In genomic region chr1:158185770-158186705, GRCh38 we compare ENCODE assay signal across 18 cellular contexts. TPM values are rescaled to one million over a fixed set of nuclear protein-coding genes. Genes with fewer than 3 reads are reported as not detected.
DNase-seq lines count a peak whose midpoint lies in the region; ATAC-seq, FAIRE-seq and TF ChIP-seq lines count a peak whose summit lies in the region.
"Had no signal": no experiment of that assay in that cellular context is flagged by ENCODE, and none has a peak within 500 bp of the region (broad histone marks: within the 10 kb centered on the region; RNA-seq: fewer than 3 reads in every experiment).

No MANE protein-coding gene starts in this region.

- H3K9me1 ChIP-seq in endothelial cell of umbilical vein (replicated peaks; ENCODE audit: control insufficient read depth, extremely low read depth, insufficient read depth, low read length), result no peaks in the 10 kb centered on the region

- H3K27me3 ChIP-seq in endothelial cell of umbilical vein (ENCODE audit: control insufficient read depth in 2 of 2, insufficient read depth in 2 of 2, low read length in 2 of 2) (peaks cover 14 to 25% of the 10 kb centered on the region in 2 experiments), pancreas (peaks cover 0 to 11% (median 0%) of the 10 kb centered on the region in 4 donors)

- H3K4me2 ChIP-seq in endothelial cell of umbilical vein (ENCODE audit: insufficient read depth, low read length), result no peak overlapping the region
- no peak overlapping the region for H3K4me2 ChIP-seq in OCI-LY7 (ENCODE audit: low read length)
- H3K4me2 ChIP-seq: BLaER1 had no signal

- H3K27ac ChIP-seq in endothelial cell of umbilical vein (ENCODE audit: insufficient read depth, low read depth, low read length) (no peak overlapping the region), pancreas (no peak overlapping the region), OCI-LY7 (ENCODE audit: low read depth, low read length, poor library complexity, severe bottlenecking) (no peak overlapping the region)
- H3K27ac ChIP-seq: BLaER1, gastroesophageal sphincter had no signal

- H3K4me3 ChIP-seq in endothelial cell of umbilical vein (replicated peaks in 1 of 3; ENCODE audit: insufficient read depth in 1 of 3, low read depth in 1 of 3, low read length in 3 of 3), result no peak overlapping the region
- H3K4me3 ChIP-seq in pancreas, result no peak overlapping the region
- no peak overlapping the region for H3K4me3 ChIP-seq in OCI-LY7 (ENCODE audit: low read depth, low read length, poor library complexity, severe bottlenecking)
- H3K4me3 ChIP-seq: BLaER1, gastroesophageal sphincter, GM12878, HAP-1 had no signal

- CTCF ChIA-PET in endothelial cell of umbilical vein (lab: Charles Lee), result interaction anchor here (1.3 to 3.5 kb wide), 2 partner anchors 12 to 18 kb away, joined by 3 to 24 read pairs; no protein-coding TSS in a partner anchor
- CTCF ChIA-PET in OCI-LY7 (lab: Charles Lee; ENCODE audit: unreplicated experiment), result no interaction called here

- ATAC-seq in pancreas, result peak; percentile 24 to 70 (median 45)
- ATAC-seq: gastroesophageal sphincter, GM12878 had no signal

- no peak overlapping the region for H3K9ac ChIP-seq in endothelial cell of umbilical vein (replicated peaks; ENCODE audit: extremely low read depth, insufficient read depth, low read length)
- H3K9ac ChIP-seq: BLaER1 had no signal

- intact Hi-C loops in endothelial cell of umbilical vein (cut with micrococcal nuclease), result no loop called here
- intact Hi-C loops in pancreas (cut with DNase I), result no loop called here
- intact Hi-C loops in OCI-LY7 (cut with micrococcal nuclease; ENCODE audit: unreplicated experiment), result no loop called here

- H3K9me2 ChIP-seq in OCI-LY7 (ENCODE audit: insufficient read depth, low read length), result no peaks in the 10 kb centered on the region

- 31 to 39% methylated on average over 7 of the region's 7 CpGs for WGBS in pancreas, 2 donors

- H3K9me3 ChIP-seq in endothelial cell of umbilical vein (replicated peaks; ENCODE audit: control insufficient read depth, insufficient read depth, low read length), result no peaks in the 10 kb centered on the region
- H3K9me3 ChIP-seq in pancreas, result no peaks in the 10 kb centered on the region
- H3K9me3 ChIP-seq in OCI-LY7 (ENCODE audit: low read length), result no peaks in the 10 kb centered on the region
- H3K9me3 ChIP-seq: gastroesophageal sphincter, HAP-1 had no signal

- TF ChIP-seq POLR2A in endothelial cell of umbilical vein (IDR thresholded peaks at IDR 0.05; ENCODE audit: low read depth, low read length), result no peak

- no peaks in the 10 kb centered on the region for H3K4me1 ChIP-seq in endothelial cell of umbilical vein (ENCODE audit: control insufficient read depth, extremely low read depth, insufficient read depth, low read length)
- H3K4me1 ChIP-seq in pancreas, result no peaks in the 10 kb centered on the region
- peaks cover 12% of the 10 kb centered on the region for H3K4me1 ChIP-seq in OCI-LY7 (ENCODE audit: insufficient read depth, low read length, poor library complexity, severe bottlenecking)
- H3K4me1 ChIP-seq: HAP-1 had no signal

- DNase-seq in EL, result peak; percentile 6
- peak; percentile 52 for DNase-seq in NOMO-1 treated with dmso at 0.1 percent for 144 hours (lab: John Stamatoyannopoulos, UW; ENCODE audit: unreplicated experiment)
- DNase-seq in endothelial cell of umbilical vein (ENCODE audit: low read depth, low spot score), result no peak
- DNase-seq in pancreas, result no peak
- no peak for DNase-seq in GM10266 (ENCODE audit: extremely low spot score)
- no peak for DNase-seq in NCI-H2196 treated with DMSO at 0.1 percent for 48 hours (lab: John Stamatoyannopoulos, UW; ENCODE audit: unreplicated experiment)
- no peak for DNase-seq in OCI-LY7 (ENCODE audit: low spot score)
- DNase-seq: activated CD4-positive, alpha-beta T cell treated with anti-CD3 and anti-CD28 coated beads, Interleukin-2, amount 50 U/mL, for 4 hours; immature natural killer cell; NCI-H2029; NCI-H526 treated with DMSO at 0.1 percent for 48 hours; stimulated activated naive CD4-positive, alpha-beta T cell treated with Interleukin-2 at 50 U/mL for 16 hours had no signal

- no peaks in the 10 kb centered on the region for H4K20me1 ChIP-seq in endothelial cell of umbilical vein (replicated peaks; ENCODE audit: control insufficient read depth, extremely low read depth, insufficient read depth, low read length)
- H4K20me1 ChIP-seq in OCI-LY7 (ENCODE audit: insufficient read depth, low read length), result no peaks in the 10 kb centered on the region
- H4K20me1 ChIP-seq: BLaER1 had no signal

- H3K79me2 ChIP-seq in endothelial cell of umbilical vein (ENCODE audit: control insufficient read depth, insufficient read depth, low read length), result no peaks in the 10 kb centered on the region
- H3K79me2 ChIP-seq in OCI-LY7 (ENCODE audit: insufficient read depth, low read depth, low read length), result no peaks in the 10 kb centered on the region

- POLR2A ChIA-PET in endothelial cell of umbilical vein (lab: Charles Lee) (no interaction called here), OCI-LY7 (lab: Charles Lee) (interaction anchor here (0.6 to 1.5 kb wide), 3 partner anchors 10 to 87 kb away, joined by 3 to 4 read pairs (median 4); no protein-coding TSS in a partner anchor)

- TF ChIP-seq CTCF in endothelial cell of umbilical vein (IDR thresholded peaks at IDR 0.05; ENCODE audit: extremely low read depth in 1 of 2, insufficient read depth in 1 of 2, low read depth in 1 of 2, low read length in 2 of 2), result no peak
- TF ChIP-seq CTCF in pancreas (IDR thresholded peaks at IDR 0.05), result no peak
- no peak for TF ChIP-seq CTCF in GM10266 (IDR thresholded peaks at IDR 0.05; ENCODE audit: control insufficient read depth, insufficient read depth, low read depth, missing control alignments)
- TF ChIP-seq CTCF in OCI-LY7 (conservative IDR thresholded peaks at IDR 0.05; ENCODE audit: low read length), result no peak

- BruUV-seq in endothelial cell of umbilical vein (replicated peaks; lab: Mats Ljungman, UMichigan), result no TSS peak
- BruUV-seq in OCI-LY7 (replicated peaks; lab: Mats Ljungman, UMichigan), result no TSS peak

- H2AFZ ChIP-seq in endothelial cell of umbilical vein (ENCODE audit: low read depth, low read length), result no peak overlapping the region
- H2AFZ ChIP-seq in OCI-LY7 (ENCODE audit: low read length), result no peak overlapping the region

- dilution Hi-C loops in endothelial cell of umbilical vein (cut with MboI; ENCODE audit: extremely low pct_ligation_motif_present, low sequenced_read_pairs), result no loop called here

- FAIRE-seq in endothelial cell of umbilical vein (lab: Jason Lieb, UNC) (no peak), pancreas (lab: Jason Lieb, UNC) (no peak)
- FAIRE-seq: GM12878 had no signal

- H3K36me3 ChIP-seq in endothelial cell of umbilical vein (ENCODE audit: control insufficient read depth in 2 of 2, extremely low read depth in 1 of 2, insufficient read depth in 2 of 2, low read length in 2 of 2) (no peaks in the 10 kb centered on the region), pancreas (no peaks in the 10 kb centered on the region), OCI-LY7 (ENCODE audit: insufficient read depth, low read length) (peaks cover 17% of the 10 kb centered on the region)
- H3K36me3 ChIP-seq: BLaER1, gastroesophageal sphincter, HAP-1 had no signal

TF ChIP-seq in endothelial cell of umbilical vein, 7 proteins besides CTCF, POLR2A, EP300 and RAD21:
- TF ChIP-seq MAX (IDR thresholded peaks at IDR 0.05; ENCODE audit: insufficient read depth, insufficient read length), result no peak
- TF ChIP-seq POLR2AphosphoS5 (IDR thresholded peaks at IDR 0.05; ENCODE audit: insufficient read depth, low read depth, low read length), result no peak
- TF ChIP-seq FOS (IDR thresholded peaks at IDR 0.05; ENCODE audit: borderline replicate concordance, insufficient read depth, low read length), result peak; percentile 8

RNA-seq across cellular contexts. Expression of gene CD1D, which starts 5.3 kb away (rescaled TPM):
- total RNA-seq in endothelial cell of umbilical vein (not detected in 2 replicates), pancreas (1 to 10 TPM in 2 of 6 donors, under 1 TPM in 4; 0.08 to 1.3 (median 0.40) TPM), OCI-LY7 (2022) (5.7 and 5.8 TPM in 2 replicates)
- polyA plus RNA-seq in endothelial cell of umbilical vein (not detected in 2 replicates), pancreas (1 to 10 TPM in 1 of 2 donors, under 1 TPM in 1; 0.95 to 1.2 TPM)
- polyA plus RNA-seq in endothelial cell of umbilical vein (2011; cell fraction: cytosol; rRNA removed), result not detected in 2 replicates
- not detected in 2 replicates for polyA plus RNA-seq in endothelial cell of umbilical vein (2011; cell fraction: nucleus; rRNA removed)
- not detected in 2 replicates for polyA plus RNA-seq in endothelial cell of umbilical vein (2012)
- polyA minus RNA-seq in endothelial cell of umbilical vein, result not detected in 2 replicates
- not detected for polyA minus RNA-seq in endothelial cell of umbilical vein (2011; cell fraction: cytosol; rRNA and poly(A)+ RNA removed)
- polyA minus RNA-seq in endothelial cell of umbilical vein (2011; cell fraction: nucleus; rRNA and poly(A)+ RNA removed), result not detected in 2 replicates
- total RNA-seq in OCI-LY7 (2014; rRNA removed; shearing (Covaris generic)), result 3.3 and 4.9 TPM in 2 replicates
- total RNA-seq: activated T-helper 1 cell treated with anti-CD3 and anti-CD28 coated beads, Interleukin-12 subunit alpha, Interleukin-12 subunit beta, Interleukin-2, Interleukin-4 antibody, amounts not matched to agents 30 ng/mL and 10 ng/mL and 1 ng/mL, durations not matched to agents 14 hours and 24 hours and 36 hours; osteoblast had no signal

Comparison
In these comparisons a context has a peak if more than half of its experiments do, and no peak if none do; other contexts are left out.
1. DNase-seq: peak in EL (single experiment) and NOMO-1 treated with dmso at 0.1 percent for 144 hours (single experiment); none in endothelial cell of umbilical vein (single experiment), pancreas (0 of 6), GM10266 (single experiment), NCI-H2196 treated with DMSO at 0.1 percent for 48 hours (single experiment) and OCI-LY7 (single experiment).